In genomic region chr1:54248966-54249365, GRCh38 we compare ENCODE assay signal across 17 cellular contexts. TPM values are rescaled to one million over a fixed set of nuclear protein-coding genes. Genes with fewer than 3 reads are reported as not detected.
DNase-seq lines count a peak whose midpoint lies in the region; ATAC-seq and TF ChIP-seq lines count a peak whose summit lies in the region.
"Had no signal": no experiment of that assay in that cellular context is flagged by ENCODE, and none has a peak within 500 bp of the region (broad histone marks: within the 10 kb centered on the region; RNA-seq: fewer than 3 reads in every experiment).

No MANE protein-coding gene starts in this region.

- no peaks in the 10 kb centered on the region for H3K4me1 ChIP-seq in CD4-positive, CD25-positive, alpha-beta regulatory T cell (ENCODE audit: control insufficient read depth, insufficient read depth, low read length, poor library complexity, severe bottlenecking)
- H3K4me1 ChIP-seq in GM23338 (ENCODE audit: insufficient read depth), result no peaks in the 10 kb centered on the region
- peaks cover 12% of the 10 kb centered on the region for H3K4me1 ChIP-seq in ovary (ENCODE audit: insufficient read depth)

- H3K9me2 ChIP-seq in GM23338 (ENCODE audit: insufficient read depth), result no peaks in the 10 kb centered on the region
- H3K9me2 ChIP-seq: SK-N-SH had no signal

- TF ChIP-seq CTCF in GM23338 (conservative IDR thresholded peaks at IDR 0.05; ENCODE audit: low read depth in 2 of 2), result no peak
- no peak for TF ChIP-seq CTCF in astrocyte of the spinal cord (IDR thresholded peaks at IDR 0.05; ENCODE audit: low read depth, low read length)
- TF ChIP-seq CTCF in nephron progenitor cell (IDR thresholded peaks at IDR 0.05), result no peak
- TF ChIP-seq CTCF in ovary (IDR thresholded peaks at IDR 0.05), result no peak

- H4K20me1 ChIP-seq in GM23338 (replicated peaks; ENCODE audit: insufficient read depth), result peaks cover 3% of the 10 kb centered on the region; the same call in 1 of the 2 replicates

- intact Hi-C loops in ovary (cut with DNase I), result no loop called here

- H3K4me2 ChIP-seq in GM23338, result no peak overlapping the region
- H3K4me2 ChIP-seq: BLaER1, SK-N-SH had no signal

- H3F3A ChIP-seq in GM23338 (replicated peaks; ENCODE audit: low read depth), result no peaks in the 10 kb centered on the region

- H2AFZ ChIP-seq in GM23338, result no peak overlapping the region

- H3K36me3 Mint-ChIP-seq in CD4-positive, CD25-positive, alpha-beta regulatory T cell, result peaks cover 11% of the 10 kb centered on the region
- peaks cover 18% of the 10 kb centered on the region for H3K36me3 Mint-ChIP-seq in GM23338 (ENCODE audit: low read depth)
- peaks cover 27% of the 10 kb centered on the region for H3K36me3 Mint-ChIP-seq in nephron progenitor cell (ENCODE audit: low read depth)

- H3K27ac Mint-ChIP-seq in CD4-positive, CD25-positive, alpha-beta regulatory T cell, result peak overlapping the region in 2 of 3 donors; percentile 45 to 76
- H3K27ac Mint-ChIP-seq in GM23338 (peak overlapping the region; percentile 82), nephron progenitor cell (peak overlapping the region; percentile 7)
- H3K27ac Mint-ChIP-seq: activated CD4-positive, alpha-beta memory T cell treated with anti-CD3 and anti-CD28 coated beads, Interleukin-2, amount 10 ng/mL, durations not matched to agents 7 days and 5 days; stimulated activated naive B cell treated with anti-CD40 and anti-IgM and Interleukin-4, amounts not matched to agents 10 μg/mL and 1 μg/mL and 100 μg/mL, for 72 hours had no signal

- no peaks in the 10 kb centered on the region for H3K27me3 ChIP-seq in CD4-positive, CD25-positive, alpha-beta regulatory T cell (ENCODE audit: control insufficient read depth, insufficient read depth, low read length)
- H3K27me3 ChIP-seq in GM23338 (ENCODE audit: insufficient read depth) (no peaks in the 10 kb centered on the region), ovary (no peaks in the 10 kb centered on the region)
- H3K27me3 ChIP-seq: BLaER1, foreskin keratinocyte had no signal

- H3K36me3 ChIP-seq in CD4-positive, CD25-positive, alpha-beta regulatory T cell (ENCODE audit: control insufficient read depth, insufficient read depth, low read length), result peaks cover 8% of the 10 kb centered on the region
- H3K36me3 ChIP-seq in GM23338 (ENCODE audit: insufficient read depth), result peaks cover 3% of the 10 kb centered on the region; the same call in 1 of the 2 replicates
- H3K36me3 ChIP-seq in ovary, result no peaks in the 10 kb centered on the region

- no peaks in the 10 kb centered on the region for H3K27me3 Mint-ChIP-seq in CD4-positive, CD25-positive, alpha-beta regulatory T cell
- H3K27me3 Mint-ChIP-seq in GM23338 (ENCODE audit: insufficient read depth, low read depth, poor library complexity) (peaks cover 10% of the 10 kb centered on the region), nephron progenitor cell (ENCODE audit: low read depth, poor library complexity) (peaks cover 3% of the 10 kb centered on the region)
- H3K27me3 Mint-ChIP-seq: activated CD4-positive, alpha-beta memory T cell treated with anti-CD3 and anti-CD28 coated beads, Interleukin-2, amount 10 ng/mL, durations not matched to agents 7 days and 5 days; brain; stimulated activated naive B cell treated with anti-CD40 and anti-IgM and Interleukin-4, amounts not matched to agents 10 μg/mL and 1 μg/mL and 100 μg/mL, for 72 hours had no signal

- 69 to 76% (median 73%) methylated on average over 4 of the region's 4 CpGs for WGBS in ovary, 3 donors

- H3K4me3 ChIP-seq in CD4-positive, CD25-positive, alpha-beta regulatory T cell (ENCODE audit: low read depth, low read length), result no peak overlapping the region
- H3K4me3 ChIP-seq in GM23338, result no peak overlapping the region
- H3K4me3 ChIP-seq in astrocyte of the spinal cord (ENCODE audit: low read depth, low read length), result no peak overlapping the region
- H3K4me3 ChIP-seq in ovary, result no peak overlapping the region
- H3K4me3 ChIP-seq: BLaER1 had no signal

- TF ChIP-seq EP300 in ovary (IDR thresholded peaks at IDR 0.05), result no peak

- no peaks in the 10 kb centered on the region for H3K9me3 ChIP-seq in CD4-positive, CD25-positive, alpha-beta regulatory T cell (ENCODE audit: control insufficient read depth in 2 of 2, low read length in 2 of 2)
- H3K9me3 ChIP-seq in ovary, result no peaks in the 10 kb centered on the region
- H3K9me3 ChIP-seq: BLaER1, SK-N-SH had no signal

- no peaks in the 10 kb centered on the region for H3K79me2 ChIP-seq in GM23338 (replicated peaks; ENCODE audit: insufficient read depth)

- no peak for TF ChIP-seq POLR2A in ovary (IDR thresholded peaks at IDR 0.05)

- no peak overlapping the region for H3K4me3 Mint-ChIP-seq in CD4-positive, CD25-positive, alpha-beta regulatory T cell
- H3K4me3 Mint-ChIP-seq in GM23338, result no peak overlapping the region
- no peak overlapping the region for H3K4me3 Mint-ChIP-seq in nephron progenitor cell
- H3K4me3 Mint-ChIP-seq: activated CD4-positive, alpha-beta memory T cell treated with anti-CD3 and anti-CD28 coated beads, Interleukin-2, amount 10 ng/mL, durations not matched to agents 7 days and 5 days; brain; stimulated activated naive B cell treated with anti-CD40 and anti-IgM and Interleukin-4, amounts not matched to agents 10 μg/mL and 1 μg/mL and 100 μg/mL, for 72 hours had no signal

- H3K9me3 Mint-ChIP-seq in CD4-positive, CD25-positive, alpha-beta regulatory T cell, result no peaks in the 10 kb centered on the region
- H3K9me3 Mint-ChIP-seq in GM23338, result no peaks in the 10 kb centered on the region
- H3K9me3 Mint-ChIP-seq in nephron progenitor cell, result no peaks in the 10 kb centered on the region
- H3K9me3 Mint-ChIP-seq: activated CD4-positive, alpha-beta memory T cell treated with anti-CD3 and anti-CD28 coated beads, Interleukin-2, amount 10 ng/mL, durations not matched to agents 7 days and 5 days; brain; stimulated activated naive B cell treated with anti-CD40 and anti-IgM and Interleukin-4, amounts not matched to agents 10 μg/mL and 1 μg/mL and 100 μg/mL, for 72 hours had no signal

- no peak for ATAC-seq in CD4-positive, CD25-positive, alpha-beta regulatory T cell (ENCODE audit: low read depth in 2 of 2)
- ATAC-seq in GM23338, result no peak
- ATAC-seq: foreskin keratinocyte; stimulated activated naive B cell treated with anti-CD40 and anti-IgM and Interleukin-4, amounts not matched to agents 10 μg/mL and 1 μg/mL and 100 μg/mL, for 72 hours had no signal

- in situ Hi-C loops in astrocyte of the spinal cord (cut with HindIII; ENCODE audit: low sequenced_read_pairs), result no loop called here

- H3K27ac ChIP-seq in CD4-positive, CD25-positive, alpha-beta regulatory T cell (ENCODE audit: insufficient read depth, low read length, poor library complexity, severe bottlenecking), result no peak overlapping the region
- no peak overlapping the region; the same call in 1 of the 2 replicates for H3K27ac ChIP-seq in GM23338 (ENCODE audit: low read depth)
- H3K27ac ChIP-seq in ovary, result no peak overlapping the region
- H3K27ac ChIP-seq: BLaER1, foreskin keratinocyte had no signal

- peaks cover 0 to 4% (median 0%) of the 10 kb centered on the region in 4 donors for H3K4me1 Mint-ChIP-seq in CD4-positive, CD25-positive, alpha-beta regulatory T cell
- H3K4me1 Mint-ChIP-seq in GM23338, result peaks cover 6% of the 10 kb centered on the region; the same call in 2 of the 3 replicates
- peaks cover 22% of the 10 kb centered on the region for H3K4me1 Mint-ChIP-seq in nephron progenitor cell
- H3K4me1 Mint-ChIP-seq: stimulated activated naive B cell treated with anti-CD40 and anti-IgM and Interleukin-4, amounts not matched to agents 10 μg/mL and 1 μg/mL and 100 μg/mL, for 72 hours had no signal

- no peak for DNase-seq in CD4-positive, CD25-positive, alpha-beta regulatory T cell
- no peak for DNase-seq in GM23338 (ENCODE audit: low spot score)
- peak; percentile 20 for DNase-seq in astrocyte of the spinal cord (ENCODE audit: low read depth, low spot score)
- DNase-seq in nephron progenitor cell, result no peak
- DNase-seq in NOMO-1 treated with dmso at 0.1 percent for 144 hours (lab: John Stamatoyannopoulos, UW; ENCODE audit: unreplicated experiment), result no peak
- no peak for DNase-seq in ovary
- DNase-seq in stimulated activated CD4-positive, alpha-beta T cell treated with anti-CD3 and anti-CD28 coated beads, Interleukin-4, amount 100 ng/mL, for 4 hours, result no peak
- DNase-seq: activated CD4-positive, alpha-beta memory T cell treated with anti-CD3 and anti-CD28 coated beads, Interleukin-2, amount 10 ng/mL, durations not matched to agents 7 days and 5 days; activated gamma-delta T cell treated with Interleukin-2 at 50 U/mL for 16 hours; effector CD4-positive, alpha-beta T cell; foreskin keratinocyte; Kasumi-1; NCI-H146; SK-N-SH; stimulated activated naive B cell treated with anti-CD40 and anti-IgM and Interleukin-4, amounts not matched to agents 10 μg/mL and 1 μg/mL and 100 μg/mL, for 72 hours had no signal

TF ChIP-seq in GM23338, 12 proteins besides CTCF, POLR2A, EP300 and RAD21 (continues in another document):
- no peak for TF ChIP-seq ZNF331 (CRISPR knock-in tag; IDR thresholded peaks at IDR 0.05; ENCODE audit: low read depth)
- no peak for TF ChIP-seq EZH2 (IDR thresholded peaks at IDR 0.05; ENCODE audit: low read depth, unreplicated experiment)
- no peak for TF ChIP-seq ETS1 (IDR thresholded peaks at IDR 0.05)
- TF ChIP-seq NANOG (IDR thresholded peaks at IDR 0.05; ENCODE audit: borderline replicate concordance), result no peak
- TF ChIP-seq ZNF114 (CRISPR knock-in tag; IDR thresholded peaks at IDR 0.05), result no peak
- TF ChIP-seq STAT1 (IDR thresholded peaks at IDR 0.05; ENCODE audit: unreplicated experiment), result no peak

RNA-seq across cellular contexts. Expression of gene MRPL37, which starts 49.0 kb away (rescaled TPM):
- total RNA-seq in CD4-positive, CD25-positive, alpha-beta regulatory T cell, result 34.5 TPM
- polyA plus RNA-seq in CD4-positive, CD25-positive, alpha-beta regulatory T cell, result 10 to 100 TPM; 62.0 to 66.7 (median 65.3) TPM
- 121 and 155 TPM in 2 replicates for total RNA-seq in GM23338 (2014; rRNA removed; shearing (Covaris generic))
- polyA plus RNA-seq in GM23338 (2016; fragmentation: Nextera tagmentation; extraction: Ambion mirVana) (130 and 131 TPM in 2 replicates), ovary (10 to 100 TPM; 43.3 to 86.6 TPM)
- total RNA-seq in ovary, result 10 to 100 TPM; 36.2 to 60.1 (median 47.9) TPM

RNA-seq across cellular contexts. Expression of gene CYB5RL, which starts 49.1 kb away (rescaled TPM):
- total RNA-seq in CD4-positive, CD25-positive, alpha-beta regulatory T cell, result 3.7 TPM
- 1 to 10 TPM; 1.1 to 4.8 (median 3.1) TPM for polyA plus RNA-seq in CD4-positive, CD25-positive, alpha-beta regulatory T cell
- 8.4 and 11.5 TPM in 2 replicates for total RNA-seq in GM23338 (2014; rRNA removed; shearing (Covaris generic))
- polyA plus RNA-seq in GM23338 (2016; fragmentation: Nextera tagmentation; extraction: Ambion mirVana), result 5.9 and 6.4 TPM in 2 replicates
- total RNA-seq in ovary, result 1 to 10 TPM; 2.3 to 9.6 (median 7.4) TPM
- 1 to 10 TPM; 3.2 to 7.5 TPM for polyA plus RNA-seq in ovary

Comparison
In these comparisons a context has a peak if more than half of its experiments do, and no peak if none do; other contexts are left out.
1. H3K27ac Mint-ChIP-seq: peak in every context shown above with its lines; median percentile 82 in GM23338; 60 in CD4-positive, CD25-positive, alpha-beta regulatory T cell; 7 in nephron progenitor cell.